8 cellular contexts compared by ENCODE assay signal in the genomic region with DNA sequence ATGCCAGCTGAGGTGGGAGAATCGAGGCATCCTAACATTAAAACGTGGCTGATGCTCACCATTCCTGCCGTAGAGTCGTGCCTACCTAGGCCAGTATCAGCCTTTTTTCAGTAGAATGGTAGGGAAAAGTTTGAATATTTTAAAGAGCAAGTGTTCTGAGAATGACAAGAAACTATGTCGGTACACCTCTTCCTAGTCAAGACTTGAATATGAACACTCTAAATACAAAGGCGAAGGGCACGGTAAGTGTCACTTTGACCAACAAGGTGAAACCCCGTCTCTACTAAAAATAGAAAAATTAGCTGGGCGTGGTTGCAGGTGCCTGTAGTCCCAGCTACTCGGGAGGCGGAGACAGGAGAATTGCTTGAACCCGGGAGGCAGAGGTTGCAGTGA. TPM values are rescaled to one million over a fixed set of nuclear protein-coding genes. Genes with fewer than 3 reads are reported as not detected.
A peak's percentile ranks its signal among the peaks of the same experiment; 100 is the strongest.
DNase-seq lines count a peak whose midpoint lies in the region; ATAC-seq and TF ChIP-seq lines count a peak whose summit lies in the region.

No MANE protein-coding gene starts in this region.

- H4K8ac ChIP-seq in mesenchymal stem cell (ENCODE audit: low read length) = no peak overlapping the region

- peak overlapping the region; percentile 75 for H3K4me2 ChIP-seq in mesenchymal stem cell (ENCODE audit: low read length, poor library complexity, severe bottlenecking)

- H3K9me3 ChIP-seq in heart left ventricle (no peaks in the 10 kb centered on the region), mesenchymal stem cell (ENCODE audit: control insufficient read depth, low read length) (no peaks in the 10 kb centered on the region), uterus (no peaks in the 10 kb centered on the region)

- no peak for TF ChIP-seq CTCF in heart left ventricle (IDR thresholded peaks at IDR 0.05)
- TF ChIP-seq CTCF in astrocyte of the spinal cord (IDR thresholded peaks at IDR 0.05; ENCODE audit: low read depth, low read length) = no peak
- no peak for TF ChIP-seq CTCF in uterus (IDR thresholded peaks at IDR 0.05)

- H3K4me3 ChIP-seq in heart left ventricle (peak overlapping the region; percentile 60 to 100 (median 90)), astrocyte of the spinal cord (ENCODE audit: low read depth, low read length) (peak overlapping the region; percentile 87), mesenchymal stem cell (ENCODE audit: insufficient read depth in 1 of 2, low read depth in 1 of 2, low read length in 2 of 2) (peak overlapping the region; percentile 92 to 97), uterus (peak overlapping the region; percentile 88 to 100)

- H3K79me1 ChIP-seq in mesenchymal stem cell (replicated peaks; ENCODE audit: low read length, poor library complexity, severe bottlenecking) = peaks cover 14% of the 10 kb centered on the region

- no peak overlapping the region for H3K23ac ChIP-seq in mesenchymal stem cell (ENCODE audit: low read length in 2 of 2)

- no peak overlapping the region for H2BK12ac ChIP-seq in mesenchymal stem cell (ENCODE audit: low read length in 2 of 2)

- H2BK5ac ChIP-seq in mesenchymal stem cell (ENCODE audit: low read depth, low read length, poor library complexity, severe bottlenecking) = no peak overlapping the region

- ATAC-seq in heart left ventricle (no peak), Right ventricle myocardium inferior (no peak), GM19328 (IDR thresholded peaks at IDR 0.05; ENCODE audit: unreplicated experiment) (no peak), HG02973 (IDR thresholded peaks at IDR 0.05; ENCODE audit: unreplicated experiment) (no peak)

- H2AK5ac ChIP-seq in mesenchymal stem cell (ENCODE audit: low read length, severe bottlenecking) = no peak overlapping the region

- H3K9ac ChIP-seq in mesenchymal stem cell (ENCODE audit: low read length) = peak overlapping the region; percentile 93

- H3K4ac ChIP-seq in mesenchymal stem cell (ENCODE audit: low read depth in 1 of 2, low read length in 2 of 2) = no peak overlapping the region

- no peak overlapping the region for H4K91ac ChIP-seq in mesenchymal stem cell (ENCODE audit: low read length)

- H3K27me3 ChIP-seq in heart left ventricle = no peaks in the 10 kb centered on the region
- H3K27me3 ChIP-seq in mesenchymal stem cell (ENCODE audit: control insufficient read depth in 1 of 2, insufficient read depth in 1 of 2, low read length in 2 of 2) = no peaks in the 10 kb centered on the region
- H3K27me3 ChIP-seq in uterus = no peaks in the 10 kb centered on the region

- DNase-seq in heart left ventricle = no peak
- DNase-seq in Right ventricle myocardium inferior (ENCODE audit: missing footprints) = no peak
- no peak for DNase-seq in astrocyte of the spinal cord (ENCODE audit: low read depth, low spot score)
- no peak for DNase-seq in mesenchymal stem cell
- no peak for DNase-seq in uterus
- no peak for DNase-seq in activated CD4-positive, CD25-positive, alpha-beta regulatory T cell treated with anti-CD3 and anti-CD28 coated beads, Interleukin-2, amount 50 U/mL, for 72 hours

- no peak overlapping the region for H2BK120ac ChIP-seq in mesenchymal stem cell (ENCODE audit: low read depth, low read length)

- no peak overlapping the region for H2AFZ ChIP-seq in mesenchymal stem cell (ENCODE audit: low read depth, low read length)

- 39 to 43% (median 41%) methylated on average over 12 of the region's 12 CpGs for WGBS in heart left ventricle, 4 donors
- WGBS in mesenchymal stem cell = 53% methylated on average over 12 of the region's 12 CpGs

- H3K14ac ChIP-seq in mesenchymal stem cell (ENCODE audit: low read length in 2 of 2) = no peak overlapping the region

- H3K4me1 ChIP-seq in heart left ventricle = peaks cover 0 to 25% (median 9%) of the 10 kb centered on the region in 12 donors
- H3K4me1 ChIP-seq in mesenchymal stem cell (ENCODE audit: control insufficient read depth, insufficient read depth, low read depth, low read length) = peaks cover 1% of the 10 kb centered on the region
- H3K4me1 ChIP-seq in uterus = peaks cover 0 to 9% of the 10 kb centered on the region in 2 donors

- in situ Hi-C loops in astrocyte of the spinal cord (cut with HindIII; ENCODE audit: low sequenced_read_pairs) = no loop called here

- H3K18ac ChIP-seq in mesenchymal stem cell (ENCODE audit: low read depth in 1 of 2, low read length in 2 of 2) = no peak overlapping the region

- H2BK15ac ChIP-seq in mesenchymal stem cell (ENCODE audit: low read depth, poor library complexity, severe bottlenecking) = no peak overlapping the region

- TF ChIP-seq POLR2A in heart left ventricle (IDR thresholded peaks at IDR 0.05) = no peak
- TF ChIP-seq POLR2A in uterus (IDR thresholded peaks at IDR 0.05) = no peak

- H3K27ac ChIP-seq in heart left ventricle (peak overlapping the region in 9 of 12 donors; percentile 86 to 97 (median 93)), mesenchymal stem cell (ENCODE audit: low read length, poor library complexity, severe bottlenecking) (no peak overlapping the region), uterus (peak overlapping the region; percentile 76 to 99)

- no peaks in the 10 kb centered on the region for H3K36me3 ChIP-seq in heart left ventricle
- H3K36me3 ChIP-seq in mesenchymal stem cell (ENCODE audit: control insufficient read depth in 1 of 2, insufficient read depth in 2 of 2, low read depth in 1 of 2, low read length in 2 of 2) = peaks cover 0 to under 1% of the 10 kb centered on the region in 2 experiments
- no peaks in the 10 kb centered on the region for H3K36me3 ChIP-seq in uterus

- intact Hi-C loops in heart left ventricle (cut with DNase I) = loop anchor here in 6 of 10 donors (5.0 to 10.0 kb wide), 6 partner anchors 78 to 360 kb away; a partner anchor contains a TSS
- intact Hi-C loops in Right ventricle myocardium inferior (cut with DNase I) = loop anchor here (5.0 to 10.0 kb wide), 2 partner anchors 80 to 148 kb away; a partner anchor contains a TSS
- intact Hi-C loops in uterus (cut with DNase I; ENCODE audit: low total_unique reads) = no loop called here

RNA-seq across cellular contexts. Expression of a gene that starts 1.0 kb away (rescaled TPM):
- total RNA-seq in heart left ventricle = 10 to 100 TPM; 42.4 to 60.5 (median 52.7) TPM
- 10 to 100 TPM; 25.3 to 48.5 TPM for polyA plus RNA-seq in heart left ventricle
- total RNA-seq in Right ventricle myocardium inferior = 51.3 TPM
- 82.1 TPM for polyA plus RNA-seq in mesenchymal stem cell (2013, experiment 1 of 2)
- 81.6 TPM for polyA plus RNA-seq in mesenchymal stem cell (2013, experiment 2 of 2)
- total RNA-seq in uterus = 10 to 100 TPM; 16.1 to 83.7 (median 75.3) TPM

RNA-seq across cellular contexts. Expression of a gene that starts 21.3 kb away (rescaled TPM):
- total RNA-seq in heart left ventricle (10 to 100 TPM; 10.9 to 22.9 (median 16.9) TPM), Right ventricle myocardium inferior (15.3 TPM), uterus (10 to 100 TPM; 10.2 to 57.2 (median 43.2) TPM)
- 10 to 100 TPM; 11.8 to 14.3 TPM for polyA plus RNA-seq in heart left ventricle
- polyA plus RNA-seq in mesenchymal stem cell (2013, experiment 1 of 2) = 41.9 TPM
- 42.4 TPM for polyA plus RNA-seq in mesenchymal stem cell (2013, experiment 2 of 2)
